In the genomic region with DNA sequence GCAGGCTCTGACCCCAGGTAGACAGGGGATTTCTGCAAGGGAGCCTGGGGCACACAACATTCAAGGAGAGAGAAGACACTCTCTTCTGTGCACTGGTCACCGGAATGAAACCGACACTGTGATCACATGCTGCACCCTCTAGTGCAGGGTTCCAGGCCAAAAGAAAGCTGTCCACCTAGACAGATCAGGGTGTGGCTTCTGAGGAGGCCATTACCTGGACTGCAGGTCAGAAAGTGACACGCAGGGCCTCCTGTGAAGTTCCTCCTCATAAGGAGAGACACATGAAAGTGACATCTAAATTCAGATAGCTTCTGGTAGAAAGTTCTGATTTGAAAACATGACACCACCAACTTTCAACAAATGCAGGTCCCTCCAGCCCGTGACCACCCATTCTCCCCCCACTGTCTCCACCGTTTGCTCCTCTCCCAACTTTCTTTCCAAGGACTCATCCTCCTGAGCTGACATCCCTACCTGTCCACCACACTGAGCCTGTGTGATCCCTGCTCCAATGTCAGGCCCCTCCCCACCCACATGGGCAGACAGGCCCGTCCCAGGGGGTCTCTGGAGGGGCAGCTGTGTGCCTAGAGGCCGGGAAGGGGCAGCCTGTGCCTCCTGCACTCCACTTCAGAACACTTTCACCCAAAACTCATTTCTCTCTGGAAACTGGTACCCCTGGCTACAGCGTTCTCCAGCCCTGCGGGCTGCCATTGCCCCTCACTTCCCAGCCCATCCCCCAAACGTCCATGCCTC, we compare ENCODE assay signal across 17 cellular contexts.
DNase-seq lines count a peak whose midpoint lies in the region; ATAC-seq and TF ChIP-seq lines count a peak whose summit lies in the region.
"Had no signal": no experiment of that assay in that cellular context is flagged by ENCODE, and none has a peak within 500 bp of the region (broad histone marks: within the 10 kb centered on the region; RNA-seq: fewer than 3 reads in every experiment).

No MANE protein-coding gene starts in this region.

- H3K27ac ChIP-seq in RWPE1: peak overlapping the region; percentile 8; the same call in 1 of the 2 replicates
- peak overlapping the region in 3 of 4 donors; percentile 16 to 74 (median 72) for H3K27ac ChIP-seq in tibial nerve

- ATAC-seq in HG02610 (IDR thresholded peaks at IDR 0.05; ENCODE audit: unreplicated experiment): no peak
- ATAC-seq in naive thymus-derived CD8-positive, alpha-beta T cell: no peak

- no peak for DNase-seq in Caco-2
- DNase-seq in RWPE1 (ENCODE audit: low spot score): no peak
- no peak for DNase-seq in tibial nerve (ENCODE audit: low spot score in 2 of 2)
- no peak for DNase-seq in naive thymus-derived CD8-positive, alpha-beta T cell
- DNase-seq in inferior parietal cortex (ENCODE audit: extremely low spot score): no peak
- DNase-seq: COR-L47, DMS153, Kasumi-1, MM.1S, NCI-H187, NCI-H226, NCI-H524 treated with DMSO at 0.1 percent for 48 hours, Right ventricle myocardium superior had no signal

- 79 to 84% methylated on average over 10 of the region's 10 CpGs for WGBS in tibial nerve, 2 donors

- no peak for TF ChIP-seq CTCF in Caco-2 (IDR thresholded peaks at IDR 0.05; ENCODE audit: insufficient read depth in 1 of 2, low read depth in 1 of 2, low read length in 1 of 2, severe bottlenecking in 1 of 2, unreplicated experiment in 1 of 2)
- no peak for TF ChIP-seq CTCF in RWPE1 (conservative IDR thresholded peaks at IDR 0.05; ENCODE audit: low read depth)
- TF ChIP-seq CTCF in nephron (IDR thresholded peaks at IDR 0.05; ENCODE audit: unreplicated experiment in 3 of 3): no peak
- no peak for TF ChIP-seq CTCF in tibial nerve (IDR thresholded peaks at IDR 0.05)

- H3K4me1 ChIP-seq in Caco-2 (peaks cover 59% of the 10 kb centered on the region), tibial nerve (peaks cover 0 to 65% (median 26%) of the 10 kb centered on the region in 4 donors)

- H3K27me3 ChIP-seq in Caco-2 (replicated peaks; ENCODE audit: control insufficient read depth, insufficient read depth, low read length) (no peaks in the 10 kb centered on the region), tibial nerve (no peaks in the 10 kb centered on the region)
- H3K27me3 ChIP-seq: Peyer's patch had no signal

- no peaks in the 10 kb centered on the region for H3K9me3 Mint-ChIP-seq in Caco-2 (ENCODE audit: unreplicated experiment)
- H3K9me3 Mint-ChIP-seq in nephron: no peaks in the 10 kb centered on the region
- peaks cover 0 to 3% (median 0%) of the 10 kb centered on the region in 9 donors for H3K9me3 Mint-ChIP-seq in naive thymus-derived CD8-positive, alpha-beta T cell
- H3K9me3 Mint-ChIP-seq: IgD-negative memory B cell had no signal

- no TSS peak for BruUV-seq in Caco-2 (replicated peaks; lab: Mats Ljungman, UMichigan)

- POLR2A ChIA-PET in Caco-2 (lab: Charles Lee): no interaction called here
- POLR2A ChIA-PET in RWPE1 (lab: Yijun Ruan, JAX; ENCODE audit: low non-redundant PET): no interaction called here
- POLR2A ChIA-PET in naive thymus-derived CD8-positive, alpha-beta T cell (lab: Charles Lee): no interaction called here

- H3K27me3 Mint-ChIP-seq in Caco-2 (ENCODE audit: insufficient read depth, unreplicated experiment) (no peaks in the 10 kb centered on the region), nephron (ENCODE audit: low read depth) (peaks cover 6% of the 10 kb centered on the region)
- peaks cover 1 to 46% (median 10%) of the 10 kb centered on the region in 5 donors for H3K27me3 Mint-ChIP-seq in naive thymus-derived CD8-positive, alpha-beta T cell
- H3K27me3 Mint-ChIP-seq: IgD-negative memory B cell had no signal

- TF ChIP-seq EP300 in tibial nerve (IDR thresholded peaks at IDR 0.05): no peak

- H3K4me3 Mint-ChIP-seq in Caco-2 (ENCODE audit: unreplicated experiment): no peak overlapping the region
- H3K4me3 Mint-ChIP-seq in nephron: no peak overlapping the region
- H3K4me3 Mint-ChIP-seq in naive thymus-derived CD8-positive, alpha-beta T cell: no peak overlapping the region

- H3K27ac Mint-ChIP-seq in Caco-2 (ENCODE audit: unreplicated experiment): peak overlapping the region; percentile 84
- peak overlapping the region in 2 of 3 experiments; percentile 13 to 33 for H3K27ac Mint-ChIP-seq in nephron
- no peak overlapping the region for H3K27ac Mint-ChIP-seq in naive thymus-derived CD8-positive, alpha-beta T cell
- H3K27ac Mint-ChIP-seq: IgD-negative memory B cell had no signal

- H3K36me3 ChIP-seq in Caco-2 (ENCODE audit: control insufficient read depth, insufficient read depth, low read length) (peaks cover 7% of the 10 kb centered on the region), tibial nerve (peaks cover 0 to 10% (median 0%) of the 10 kb centered on the region in 3 donors)
- H3K36me3 ChIP-seq: Peyer's patch had no signal

- no peak for TF ChIP-seq POLR2A in tibial nerve (IDR thresholded peaks at IDR 0.05)

- H3K4me3 ChIP-seq in Caco-2 (ENCODE audit: low read depth, low read length) (no peak overlapping the region), tibial nerve (no peak overlapping the region)
- H3K4me3 ChIP-seq: Peyer's patch had no signal

- CTCF ChIA-PET in Caco-2 (lab: Charles Lee) (no interaction called here), RWPE1 (lab: Yijun Ruan, JAX) (no interaction called here)

- intact Hi-C loops in Caco-2 (cut with micrococcal nuclease; ENCODE audit: unreplicated experiment): loop anchor here (10.0 kb wide), 1 partner anchor 119 kb away; no protein-coding TSS in a partner anchor

- H3K9me3 ChIP-seq in Caco-2: no peaks in the 10 kb centered on the region
- H3K9me3 ChIP-seq in tibial nerve: no peaks in the 10 kb centered on the region
- H3K9me3 ChIP-seq: Peyer's patch had no signal

- H3K4me1 Mint-ChIP-seq in Caco-2 (ENCODE audit: low read depth, unreplicated experiment): peaks cover 63% of the 10 kb centered on the region
- H3K4me1 Mint-ChIP-seq in nephron: peaks cover 58% of the 10 kb centered on the region
- H3K4me1 Mint-ChIP-seq in naive thymus-derived CD8-positive, alpha-beta T cell: peaks cover 0 to 6% (median 3%) of the 10 kb centered on the region in 4 donors

- H3K36me3 Mint-ChIP-seq in Caco-2 (ENCODE audit: insufficient read depth, unreplicated experiment): peaks cover 92% of the 10 kb centered on the region
- peaks cover 45% of the 10 kb centered on the region for H3K36me3 Mint-ChIP-seq in nephron (ENCODE audit: low read depth)
- H3K36me3 Mint-ChIP-seq in naive thymus-derived CD8-positive, alpha-beta T cell: no peaks in the 10 kb centered on the region

Comparison
In these comparisons a context has a peak if more than half of its experiments do, and no peak if none do; other contexts are left out.
1. H3K27ac Mint-ChIP-seq: peak in Caco-2 (single experiment) and nephron (2 of 3); none in naive thymus-derived CD8-positive, alpha-beta T cell (0 of 10).